Comparison of ENCODE assay signal across 8 cellular contexts in genomic region chrX:47836164-47837072, GRCh38. TPM values are rescaled to one million over a fixed set of nuclear protein-coding genes. Genes with fewer than 3 reads are reported as not detected.
DNase-seq lines count a peak whose midpoint lies in the region; ATAC-seq and TF ChIP-seq lines count a peak whose summit lies in the region.

Gene ZNF81 (plus strand): TSS chrX:47836902. CDS start chrX:47846268, 9,366 bp downstream.

- intact Hi-C loops in T-helper 1 cell treated with Interleukin-12 subunit alpha and Interleukin-12 subunit beta and Interleukin-4 antibody, amounts not matched to agents 30 ng/mL and 1 ng/mL, for 36 hours (cut with micrococcal nuclease): loop anchor here (1.0 to 10.0 kb wide), 10 partner anchors 166 to 703 kb away; partner anchors contain the start of genes ARAF, FTSJ1, NDUFB11 and RBM10
- intact Hi-C loops in left cardiac atrium (cut with DNase I): loop anchor here in 1 of 2 donors (5.0 kb wide), 1 partner anchor 191 kb away; no protein-coding TSS in a partner anchor
- intact Hi-C loops in posterior vena cava (cut with DNase I): no loop called here
- intact Hi-C loops in upper lobe of right lung (cut with DNase I): loop anchor here (10.0 kb wide), 1 partner anchor 188 kb away; no protein-coding TSS in a partner anchor

- no peaks in the 10 kb centered on the region for H3K27me3 ChIP-seq in upper lobe of right lung

- peak; percentile 94 for DNase-seq in NCI-H1694 (lab: John Stamatoyannopoulos, UW)
- DNase-seq in amygdala (lab: John Stamatoyannopoulos, UW): peak; percentile 9 to 96 (median 84)
- DNase-seq in left cardiac atrium: peak; percentile 96
- peak; percentile 99 for DNase-seq in posterior vena cava (ENCODE audit: low spot score)
- peak; percentile 97 for DNase-seq in upper lobe of right lung

- no peaks in the 10 kb centered on the region for H3K36me3 ChIP-seq in upper lobe of right lung

- H3K27ac ChIP-seq in upper lobe of right lung: peak within 1 kb of the TSS; percentile 60

- H3K9me3 ChIP-seq in upper lobe of right lung: no peaks in the 10 kb centered on the region

- peak within 1 kb of the TSS; percentile 60 for H3K4me3 ChIP-seq in upper lobe of right lung

- no peaks in the 10 kb centered on the region for H3K4me1 ChIP-seq in upper lobe of right lung

- TF ChIP-seq CTCF in upper lobe of right lung (IDR thresholded peaks at IDR 0.05): no peak

- ATAC-seq in GM18498 (IDR thresholded peaks at IDR 0.05; ENCODE audit: unreplicated experiment) (peak; percentile 93), HG02885 (IDR thresholded peaks at IDR 0.05; ENCODE audit: poor library complexity, unreplicated experiment) (peak; percentile 91), left cardiac atrium (peak; percentile 99 to 100), upper lobe of right lung (peak; percentile 100)

RNA-seq across cellular contexts. Expression of gene ZNF81, which starts in this region (rescaled TPM):
- total RNA-seq in T-helper 1 cell treated with Interleukin-12 subunit alpha and Interleukin-12 subunit beta and Interleukin-4 antibody, amounts not matched to agents 30 ng/mL and 1 ng/mL, for 36 hours: 9.5 and 10.4 TPM in 2 replicates
- total RNA-seq in left cardiac atrium (1 to 10 TPM; 7.0 to 7.6 TPM), posterior vena cava (10 to 100 TPM; 11.2 to 12.3 TPM), upper lobe of right lung (10.0 TPM)

Comparison
In these comparisons a context has a peak if more than half of its experiments do, and no peak if none do; other contexts are left out.
1. Peak in every context shown above with its lines: DNase-seq, ATAC-seq, H3K4me3 ChIP-seq and H3K27ac ChIP-seq.
2. intact Hi-C loops: an anchor here in T-helper 1 cell treated with Interleukin-12 subunit alpha and Interleukin-12 subunit beta and Interleukin-4 antibody, amounts not matched to agents 30 ng/mL and 1 ng/mL, for 36 hours (1.0 to 10.0 kb wide) and upper lobe of right lung (10.0 kb wide); none called in posterior vena cava.